ENCODE assay signal across 1 cellular context in the genomic region with DNA sequence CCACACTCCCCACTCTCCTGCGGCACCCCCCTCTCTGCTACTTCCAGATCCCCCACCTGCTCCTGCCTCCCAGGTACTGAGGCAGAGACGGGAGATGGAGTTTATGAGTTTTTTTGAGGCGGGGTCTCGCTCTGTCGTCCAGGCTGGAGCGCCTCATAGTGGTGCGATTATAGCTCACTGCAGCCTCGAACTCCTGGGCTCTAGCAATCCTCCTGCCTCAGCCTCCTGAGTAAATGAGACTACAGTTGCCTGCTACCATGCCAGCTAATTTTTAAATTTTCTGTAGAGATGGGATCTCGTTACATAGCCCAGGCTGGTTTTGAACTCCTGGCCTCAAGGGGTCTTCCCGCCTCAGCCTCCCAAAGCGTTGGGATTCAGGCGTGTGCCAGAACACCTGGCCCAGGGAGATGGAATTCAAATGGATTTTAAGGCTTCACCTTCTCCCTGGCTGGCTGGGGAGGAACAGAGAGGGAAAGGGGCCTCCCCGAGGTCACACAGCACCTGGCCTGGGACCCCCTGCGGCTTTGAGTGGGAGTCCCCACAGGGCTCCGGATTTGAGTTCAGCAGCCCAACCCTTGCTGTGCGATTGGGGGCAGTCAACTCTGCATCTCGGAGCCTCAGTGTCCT.
TF ChIP-seq lines count a peak whose summit lies in the region.

No MANE protein-coding gene starts in this region.

TF ChIP-seq in HepG2, 621 proteins besides CTCF, POLR2A, EP300 and RAD21:
- TF ChIP-seq, protein P1, sequence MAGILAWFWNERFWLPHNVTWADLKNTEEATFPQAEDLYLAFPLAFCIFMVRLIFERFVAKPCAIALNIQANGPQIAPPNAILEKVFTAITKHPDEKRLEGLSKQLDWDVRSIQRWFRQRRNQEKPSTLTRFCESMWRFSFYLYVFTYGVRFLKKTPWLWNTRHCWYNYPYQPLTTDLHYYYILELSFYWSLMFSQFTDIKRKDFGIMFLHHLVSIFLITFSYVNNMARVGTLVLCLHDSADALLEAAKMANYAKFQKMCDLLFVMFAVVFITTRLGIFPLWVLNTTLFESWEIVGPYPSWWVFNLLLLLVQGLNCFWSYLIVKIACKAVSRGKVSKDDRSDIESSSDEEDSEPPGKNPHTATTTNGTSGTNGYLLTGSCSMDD (CRISPR knock-in tag; IDR thresholded peaks at IDR 0.05) = no peak
- TF ChIP-seq, protein P2, sequence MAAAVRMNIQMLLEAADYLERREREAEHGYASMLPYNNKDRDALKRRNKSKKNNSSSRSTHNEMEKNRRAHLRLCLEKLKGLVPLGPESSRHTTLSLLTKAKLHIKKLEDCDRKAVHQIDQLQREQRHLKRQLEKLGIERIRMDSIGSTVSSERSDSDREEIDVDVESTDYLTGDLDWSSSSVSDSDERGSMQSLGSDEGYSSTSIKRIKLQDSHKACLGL (CRISPR knock-in tag; IDR thresholded peaks at IDR 0.05) = no peak
- TF ChIP-seq, protein P3, sequence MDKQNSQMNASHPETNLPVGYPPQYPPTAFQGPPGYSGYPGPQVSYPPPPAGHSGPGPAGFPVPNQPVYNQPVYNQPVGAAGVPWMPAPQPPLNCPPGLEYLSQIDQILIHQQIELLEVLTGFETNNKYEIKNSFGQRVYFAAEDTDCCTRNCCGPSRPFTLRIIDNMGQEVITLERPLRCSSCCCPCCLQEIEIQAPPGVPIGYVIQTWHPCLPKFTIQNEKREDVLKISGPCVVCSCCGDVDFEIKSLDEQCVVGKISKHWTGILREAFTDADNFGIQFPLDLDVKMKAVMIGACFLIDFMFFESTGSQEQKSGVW (CRISPR knock-in tag; IDR thresholded peaks at IDR 0.05; ENCODE audit: borderline replicate concordance) = no peak
- TF ChIP-seq CREB1 (IDR thresholded peaks at IDR 0.05) = no peak
- no peak for TF ChIP-seq CREB1 (CRISPR knock-in tag; IDR thresholded peaks at IDR 0.05)
- TF ChIP-seq ZNF816 (CRISPR knock-in tag; IDR thresholded peaks at IDR 0.05; ENCODE audit: borderline replicate concordance) = no peak
- no peak for TF ChIP-seq HCFC1 (IDR thresholded peaks at IDR 0.05; ENCODE audit: low read depth, low read length)
- peak; percentile 100 for TF ChIP-seq ZNF768 (CRISPR knock-in tag; IDR thresholded peaks at IDR 0.05)
- TF ChIP-seq, protein P4, sequence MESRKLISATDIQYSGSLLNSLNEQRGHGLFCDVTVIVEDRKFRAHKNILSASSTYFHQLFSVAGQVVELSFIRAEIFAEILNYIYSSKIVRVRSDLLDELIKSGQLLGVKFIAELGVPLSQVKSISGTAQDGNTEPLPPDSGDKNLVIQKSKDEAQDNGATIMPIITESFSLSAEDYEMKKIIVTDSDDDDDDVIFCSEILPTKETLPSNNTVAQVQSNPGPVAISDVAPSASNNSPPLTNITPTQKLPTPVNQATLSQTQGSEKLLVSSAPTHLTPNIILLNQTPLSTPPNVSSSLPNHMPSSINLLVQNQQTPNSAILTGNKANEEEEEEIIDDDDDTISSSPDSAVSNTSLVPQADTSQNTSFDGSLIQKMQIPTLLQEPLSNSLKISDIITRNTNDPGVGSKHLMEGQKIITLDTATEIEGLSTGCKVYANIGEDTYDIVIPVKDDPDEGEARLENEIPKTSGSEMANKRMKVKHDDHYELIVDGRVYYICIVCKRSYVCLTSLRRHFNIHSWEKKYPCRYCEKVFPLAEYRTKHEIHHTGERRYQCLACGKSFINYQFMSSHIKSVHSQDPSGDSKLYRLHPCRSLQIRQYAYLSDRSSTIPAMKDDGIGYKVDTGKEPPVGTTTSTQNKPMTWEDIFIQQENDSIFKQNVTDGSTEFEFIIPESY (CRISPR knock-in tag; IDR thresholded peaks at IDR 0.05) = no peak
- TF ChIP-seq, protein P5, sequence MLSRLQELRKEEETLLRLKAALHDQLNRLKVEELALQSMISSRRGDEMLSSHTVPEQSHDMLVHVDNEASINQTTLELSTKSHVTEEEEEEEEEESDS (CRISPR knock-in tag; IDR thresholded peaks at IDR 0.05; ENCODE audit: borderline replicate concordance) = no peak
- TF ChIP-seq, protein P6, sequence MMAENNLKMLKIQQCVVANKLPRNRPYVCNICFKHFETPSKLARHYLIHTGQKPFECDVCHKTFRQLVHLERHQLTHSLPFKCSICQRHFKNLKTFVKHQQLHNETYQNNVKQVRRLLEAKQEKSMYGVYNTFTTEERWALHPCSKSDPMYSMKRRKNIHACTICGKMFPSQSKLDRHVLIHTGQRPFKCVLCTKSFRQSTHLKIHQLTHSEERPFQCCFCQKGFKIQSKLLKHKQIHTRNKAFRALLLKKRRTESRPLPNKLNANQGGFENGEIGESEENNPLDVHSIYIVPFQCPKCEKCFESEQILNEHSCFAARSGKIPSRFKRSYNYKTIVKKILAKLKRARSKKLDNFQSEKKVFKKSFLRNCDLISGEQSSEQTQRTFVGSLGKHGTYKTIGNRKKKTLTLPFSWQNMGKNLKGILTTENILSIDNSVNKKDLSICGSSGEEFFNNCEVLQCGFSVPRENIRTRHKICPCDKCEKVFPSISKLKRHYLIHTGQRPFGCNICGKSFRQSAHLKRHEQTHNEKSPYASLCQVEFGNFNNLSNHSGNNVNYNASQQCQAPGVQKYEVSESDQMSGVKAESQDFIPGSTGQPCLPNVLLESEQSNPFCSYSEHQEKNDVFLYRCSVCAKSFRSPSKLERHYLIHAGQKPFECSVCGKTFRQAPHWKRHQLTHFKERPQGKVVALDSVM (CRISPR knock-in tag; IDR thresholded peaks at IDR 0.05) = peak; percentile 92
- TF ChIP-seq, protein P7, sequence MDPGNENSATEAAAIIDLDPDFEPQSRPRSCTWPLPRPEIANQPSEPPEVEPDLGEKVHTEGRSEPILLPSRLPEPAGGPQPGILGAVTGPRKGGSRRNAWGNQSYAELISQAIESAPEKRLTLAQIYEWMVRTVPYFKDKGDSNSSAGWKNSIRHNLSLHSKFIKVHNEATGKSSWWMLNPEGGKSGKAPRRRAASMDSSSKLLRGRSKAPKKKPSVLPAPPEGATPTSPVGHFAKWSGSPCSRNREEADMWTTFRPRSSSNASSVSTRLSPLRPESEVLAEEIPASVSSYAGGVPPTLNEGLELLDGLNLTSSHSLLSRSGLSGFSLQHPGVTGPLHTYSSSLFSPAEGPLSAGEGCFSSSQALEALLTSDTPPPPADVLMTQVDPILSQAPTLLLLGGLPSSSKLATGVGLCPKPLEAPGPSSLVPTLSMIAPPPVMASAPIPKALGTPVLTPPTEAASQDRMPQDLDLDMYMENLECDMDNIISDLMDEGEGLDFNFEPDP (CRISPR knock-in tag; conservative IDR thresholded peaks at IDR 0.05) = no peak
- no peak for TF ChIP-seq ISL2 (CRISPR knock-in tag; IDR thresholded peaks at IDR 0.05)
- peak; percentile 74; the same call in 1 of the 2 replicates for TF ChIP-seq ZMYM3 (CRISPR knock-in tag; IDR thresholded peaks at IDR 0.05)
- TF ChIP-seq ZNF431 (CRISPR knock-in tag; IDR thresholded peaks at IDR 0.05; ENCODE audit: borderline replicate concordance, low read depth) = no peak
- no peak for TF ChIP-seq ZBTB20 (CRISPR knock-in tag; IDR thresholded peaks at IDR 0.05; ENCODE audit: borderline replicate concordance, low read depth)
- TF ChIP-seq ELF4 (CRISPR knock-in tag; IDR thresholded peaks at IDR 0.05; ENCODE audit: borderline replicate concordance) = no peak
- TF ChIP-seq, protein P8, sequence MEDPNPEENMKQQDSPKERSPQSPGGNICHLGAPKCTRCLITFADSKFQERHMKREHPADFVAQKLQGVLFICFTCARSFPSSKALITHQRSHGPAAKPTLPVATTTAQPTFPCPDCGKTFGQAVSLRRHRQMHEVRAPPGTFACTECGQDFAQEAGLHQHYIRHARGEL (CRISPR knock-in tag; IDR thresholded peaks at IDR 0.05) = no peak
- TF ChIP-seq, protein P9, sequence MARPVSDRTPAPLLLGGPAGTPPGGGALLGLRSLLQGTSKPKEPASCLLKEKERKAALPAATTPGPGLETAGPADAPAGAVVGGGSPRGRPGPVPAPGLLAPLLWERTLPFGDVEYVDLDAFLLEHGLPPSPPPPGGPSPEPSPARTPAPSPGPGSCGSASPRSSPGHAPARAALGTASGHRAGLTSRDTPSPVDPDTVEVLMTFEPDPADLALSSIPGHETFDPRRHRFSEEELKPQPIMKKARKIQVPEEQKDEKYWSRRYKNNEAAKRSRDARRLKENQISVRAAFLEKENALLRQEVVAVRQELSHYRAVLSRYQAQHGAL (CRISPR knock-in tag; IDR thresholded peaks at IDR 0.05; ENCODE audit: not compliant biosample characterization) = no peak
- TF ChIP-seq ZNF484 (CRISPR knock-in tag; IDR thresholded peaks at IDR 0.05; ENCODE audit: borderline replicate concordance, low read depth) = no peak
- TF ChIP-seq ZNF317 (CRISPR knock-in tag; IDR thresholded peaks at IDR 0.05) = no peak
- TF ChIP-seq ZNF205 (CRISPR knock-in tag; IDR thresholded peaks at IDR 0.05) = no peak
